In genomic region chr15:92787116-92787515, GRCh38 we compare ENCODE assay signal across 21 cellular contexts.
DNase-seq lines count a peak whose midpoint lies in the region; ATAC-seq and TF ChIP-seq lines count a peak whose summit lies in the region.
"Had no signal": no experiment of that assay in that cellular context is flagged by ENCODE, and none has a peak within 500 bp of the region (broad histone marks: within the 10 kb centered on the region; RNA-seq: fewer than 3 reads in every experiment).

No MANE protein-coding gene starts in this region.

- H3K79me1 ChIP-seq in neuronal stem cell (ENCODE audit: low read depth, low read length) = no peaks in the 10 kb centered on the region

- H3K4ac ChIP-seq in neuronal stem cell (ENCODE audit: low read length) = no peak overlapping the region

- H3K27ac ChIP-seq in GM23248 (no peak overlapping the region), RWPE2 (ENCODE audit: poor library complexity, severe bottlenecking) (no peak overlapping the region), neuronal stem cell (replicated peaks; ENCODE audit: low read length) (no peak overlapping the region), psoas muscle (no peak overlapping the region), vagina (no peak overlapping the region)
- H3K27ac ChIP-seq: A549; BLaER1 treated with 17β-estradiol and CSF1 and Interleukin-3, amounts not matched to agents 10 nM and 100 nM had no signal

- no peak for TF ChIP-seq POLR2A in vagina (IDR thresholded peaks at IDR 0.05)

- H2BK120ac ChIP-seq in neuronal stem cell (ENCODE audit: low read depth, low read length) = no peak overlapping the region

- H2AFZ ChIP-seq in GM23248 (no peak overlapping the region), neuronal stem cell (ENCODE audit: low read length) (no peak overlapping the region)

- H3K79me2 ChIP-seq in GM23248 (ENCODE audit: insufficient read depth) = no peaks in the 10 kb centered on the region

- no peak overlapping the region for H3K4me2 ChIP-seq in GM23248 (ENCODE audit: unreplicated experiment)
- no peak overlapping the region for H3K4me2 ChIP-seq in neuronal stem cell (ENCODE audit: insufficient read depth, low read length, poor library complexity, severe bottlenecking)
- H3K4me2 ChIP-seq: A549; BLaER1 treated with 17β-estradiol and CSF1 and Interleukin-3, amounts not matched to agents 10 nM and 100 nM had no signal

- H2BK12ac ChIP-seq in neuronal stem cell (ENCODE audit: low read length) = no peak overlapping the region

- no peaks in the 10 kb centered on the region for H4K20me1 ChIP-seq in GM23248 (ENCODE audit: insufficient read depth)
- H4K20me1 ChIP-seq: BLaER1 treated with 17β-estradiol and CSF1 and Interleukin-3, amounts not matched to agents 10 nM and 100 nM had no signal

- in situ Hi-C loops in GM23248 (cut with MboI) = no loop called here

- no peak overlapping the region for H3K4me3 ChIP-seq in GM23248
- no peak overlapping the region for H3K4me3 ChIP-seq in RWPE2 (ENCODE audit: severe bottlenecking)
- no peak overlapping the region for H3K4me3 ChIP-seq in neuronal stem cell (ENCODE audit: low read length in 2 of 2)
- H3K4me3 ChIP-seq in psoas muscle = no peak overlapping the region
- no peak overlapping the region for H3K4me3 ChIP-seq in vagina
- H3K4me3 ChIP-seq: A549; BLaER1 treated with 17β-estradiol and CSF1 and Interleukin-3, amounts not matched to agents 10 nM and 100 nM had no signal

- no peaks in the 10 kb centered on the region for H3F3A ChIP-seq in GM23248 (ENCODE audit: insufficient read depth)

- H3K23ac ChIP-seq in neuronal stem cell (ENCODE audit: low read depth, low read length, poor library complexity) = no peak overlapping the region

- H3K9me2 ChIP-seq in GM23248 (ENCODE audit: insufficient read depth) = no peaks in the 10 kb centered on the region

- no peak for ATAC-seq in RWPE2 (ENCODE audit: low read depth)
- ATAC-seq in GM21619 (IDR thresholded peaks at IDR 0.05; ENCODE audit: unreplicated experiment) = no peak
- no peak for ATAC-seq in psoas muscle
- ATAC-seq: HCT116 had no signal

- no peak overlapping the region for H2AK5ac ChIP-seq in neuronal stem cell (ENCODE audit: low read depth, low read length)

- H3K36me3 ChIP-seq in GM23248 (ENCODE audit: low read depth) = no peaks in the 10 kb centered on the region
- H3K36me3 ChIP-seq in RWPE2 (ENCODE audit: low read depth) = no peaks in the 10 kb centered on the region
- no peaks in the 10 kb centered on the region for H3K36me3 ChIP-seq in neuronal stem cell (replicated peaks in 1 of 2; ENCODE audit: control insufficient read depth in 2 of 2, insufficient read depth in 2 of 2, low read length in 2 of 2)
- no peaks in the 10 kb centered on the region for H3K36me3 ChIP-seq in psoas muscle (ENCODE audit: insufficient read depth in 1 of 2, low read depth in 1 of 2)
- no peaks in the 10 kb centered on the region for H3K36me3 ChIP-seq in vagina
- H3K36me3 ChIP-seq: BE2C had no signal

- peak; percentile 5 for DNase-seq in GM23248
- DNase-seq in RWPE2 (ENCODE audit: low spot score) = peak; percentile 42
- no peak for DNase-seq in neuronal stem cell (ENCODE audit: low spot score)
- DNase-seq in psoas muscle = no peak
- no peak for DNase-seq in vagina (ENCODE audit: extremely low spot score in 2 of 2)
- DNase-seq: 8988T; ACHN; AML-193; BE2C; CD4-positive, alpha-beta T cell; CD8-positive, alpha-beta memory T cell; DMS 273 treated with DMSO at 0.1 percent for 48 hours; DMS79; EL; GF-D8; H9; HFFc6 had no signal

- H2BK5ac ChIP-seq in neuronal stem cell (ENCODE audit: low read length) = no peak overlapping the region

- TF ChIP-seq CTCF in RWPE2 (IDR thresholded peaks at IDR 0.05; ENCODE audit: poor library complexity, severe bottlenecking) = no peak
- TF ChIP-seq CTCF in psoas muscle (IDR thresholded peaks at IDR 0.05) = no peak
- no peak for TF ChIP-seq CTCF in vagina (IDR thresholded peaks at IDR 0.05)

- H3K4me1 ChIP-seq in GM23248 (ENCODE audit: insufficient read depth) (no peaks in the 10 kb centered on the region), RWPE2 (ENCODE audit: insufficient read depth, poor library complexity, severe bottlenecking) (no peaks in the 10 kb centered on the region), neuronal stem cell (ENCODE audit: control insufficient read depth in 2 of 2, insufficient read depth in 1 of 2, low read depth in 1 of 2, low read length in 2 of 2) (no peaks in the 10 kb centered on the region), psoas muscle (no peaks in the 10 kb centered on the region), vagina (no peaks in the 10 kb centered on the region)
- H3K4me1 ChIP-seq: A549, BE2C had no signal

- H3K14ac ChIP-seq in neuronal stem cell (ENCODE audit: low read length) = no peak overlapping the region

- intact Hi-C loops in psoas muscle (cut with DNase I) = no loop called here
- intact Hi-C loops in vagina (cut with DNase I) = no loop called here

- no peak overlapping the region for H3K9ac ChIP-seq in GM23248
- no peak overlapping the region for H3K9ac ChIP-seq in neuronal stem cell (ENCODE audit: low read depth, low read length, poor library complexity)
- H3K9ac ChIP-seq: BLaER1 treated with 17β-estradiol and CSF1 and Interleukin-3, amounts not matched to agents 10 nM and 100 nM had no signal

- 75% methylated on average over 3 of the region's 3 CpGs for WGBS in GM23248 (ENCODE audit: low coverage in 1 of 2, low lambda C conversion rate in 2 of 2, missing lambda C conversion rate in 2 of 2), 2 experiments
- no CpG with 5 or more reads among the region's 3 CpGs for WGBS in neuronal stem cell (ENCODE audit: extremely low coverage in 2 of 2, insufficient read length in 2 of 2, insufficient replicate concordance in 1 of 2), 2 donors
- WGBS in psoas muscle, 3 donors = 87 to 90% (median 89%) methylated on average over 3 of the region's 3 CpGs

- no peak overlapping the region for H4K91ac ChIP-seq in neuronal stem cell (ENCODE audit: low read depth, low read length, poor library complexity)

- H3K18ac ChIP-seq in neuronal stem cell (ENCODE audit: low read length) = no peak overlapping the region

- H4K8ac ChIP-seq in neuronal stem cell (ENCODE audit: low read depth, low read length) = peak overlapping the region; percentile 56

- H3K9me3 ChIP-seq in GM23248 (ENCODE audit: low read depth) (no peaks in the 10 kb centered on the region), RWPE2 (ENCODE audit: severe bottlenecking) (no peaks in the 10 kb centered on the region), neuronal stem cell (replicated peaks in 1 of 2; ENCODE audit: control insufficient read depth in 2 of 2, insufficient read depth in 1 of 2, low read depth in 1 of 2, low read length in 2 of 2) (no peaks in the 10 kb centered on the region), psoas muscle (no peaks in the 10 kb centered on the region), vagina (no peaks in the 10 kb centered on the region)
- H3K9me3 ChIP-seq: A549, BE2C had no signal

- no peaks in the 10 kb centered on the region for H3K27me3 ChIP-seq in GM23248 (replicated peaks; ENCODE audit: insufficient read depth)
- H3K27me3 ChIP-seq in RWPE2 (ENCODE audit: insufficient read depth, poor library complexity, severe bottlenecking) = no peaks in the 10 kb centered on the region
- H3K27me3 ChIP-seq in neuronal stem cell (ENCODE audit: control insufficient read depth in 3 of 3, insufficient read depth in 3 of 3, low read depth in 1 of 3, low read length in 3 of 3) = no peaks in the 10 kb centered on the region
- no peaks in the 10 kb centered on the region for H3K27me3 ChIP-seq in psoas muscle (ENCODE audit: insufficient read depth in 3 of 3, low read length in 2 of 3)
- no peaks in the 10 kb centered on the region for H3K27me3 ChIP-seq in vagina
- H3K27me3 ChIP-seq: BE2C; BLaER1 treated with 17β-estradiol and CSF1 and Interleukin-3, amounts not matched to agents 10 nM and 100 nM had no signal

- no peak overlapping the region for H2BK15ac ChIP-seq in neuronal stem cell (ENCODE audit: low read length)

Comparison
In these comparisons a context has a peak if more than half of its experiments do, and no peak if none do; other contexts are left out.
1. DNase-seq: peak in GM23248 (single experiment) and RWPE2 (single experiment); none in neuronal stem cell (single experiment), psoas muscle (0 of 2) and vagina (0 of 2).